Comparison of ENCODE assay signal across 2 cellular contexts in the genomic region with DNA sequence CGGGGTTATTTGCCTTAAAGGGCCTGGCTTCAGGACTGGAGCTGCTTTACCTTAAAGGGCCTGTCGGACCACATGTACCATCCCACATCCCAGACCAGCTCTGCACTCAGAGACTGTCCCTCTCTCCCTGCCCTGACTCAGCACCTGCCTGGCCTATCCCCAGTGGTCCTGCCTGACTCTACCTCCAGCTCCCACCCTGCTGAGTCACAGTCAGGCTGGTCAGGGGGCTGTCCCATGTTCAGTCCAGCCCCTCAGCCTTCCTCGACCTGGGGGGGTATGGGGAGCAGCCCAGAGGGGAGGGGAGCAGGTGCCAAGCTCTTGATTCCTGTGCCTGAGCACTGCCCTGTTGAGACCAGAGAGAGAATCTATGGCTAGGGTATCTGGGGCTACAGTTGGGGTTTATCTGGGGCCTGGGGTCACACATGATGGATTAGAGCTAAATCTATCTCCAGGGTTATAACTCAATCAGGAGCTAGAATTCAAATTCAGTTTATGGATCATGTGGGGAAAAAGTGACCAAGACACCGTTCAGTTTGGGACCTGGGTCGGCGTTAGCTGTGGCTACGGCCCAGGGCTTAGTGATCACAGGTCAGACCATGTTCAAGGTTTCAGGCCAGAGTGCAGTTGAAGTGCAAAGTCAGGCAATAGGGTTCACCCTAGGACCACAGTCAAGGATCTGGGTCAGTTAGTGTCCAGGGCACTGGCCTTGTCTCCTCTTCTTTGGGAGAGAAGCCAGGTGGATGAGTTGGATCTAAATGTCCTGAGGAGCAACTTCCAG.
TF ChIP-seq lines count a peak whose summit lies in the region.

No MANE protein-coding gene starts in this region.

TF ChIP-seq in SK-N-SH, 30 proteins besides CTCF, POLR2A, EP300 and RAD21 (continued from another document):
- TF ChIP-seq, protein P1, sequence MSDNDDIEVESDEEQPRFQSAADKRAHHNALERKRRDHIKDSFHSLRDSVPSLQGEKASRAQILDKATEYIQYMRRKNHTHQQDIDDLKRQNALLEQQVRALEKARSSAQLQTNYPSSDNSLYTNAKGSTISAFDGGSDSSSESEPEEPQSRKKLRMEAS (IDR thresholded peaks at IDR 0.05; ENCODE audit: low read depth), result no peak
- TF ChIP-seq YY1 (IDR thresholded peaks at IDR 0.05; ENCODE audit: low read depth), result no peak
- TF ChIP-seq, protein P2, sequence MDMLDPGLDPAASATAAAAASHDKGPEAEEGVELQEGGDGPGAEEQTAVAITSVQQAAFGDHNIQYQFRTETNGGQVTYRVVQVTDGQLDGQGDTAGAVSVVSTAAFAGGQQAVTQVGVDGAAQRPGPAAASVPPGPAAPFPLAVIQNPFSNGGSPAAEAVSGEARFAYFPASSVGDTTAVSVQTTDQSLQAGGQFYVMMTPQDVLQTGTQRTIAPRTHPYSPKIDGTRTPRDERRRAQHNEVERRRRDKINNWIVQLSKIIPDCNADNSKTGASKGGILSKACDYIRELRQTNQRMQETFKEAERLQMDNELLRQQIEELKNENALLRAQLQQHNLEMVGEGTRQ (IDR thresholded peaks at IDR 0.05; ENCODE audit: borderline replicate concordance, low read depth, low read length), result no peak
- TF ChIP-seq TEAD4 (IDR thresholded peaks at IDR 0.05; ENCODE audit: borderline replicate concordance, insufficient read depth), result no peak
- TF ChIP-seq, protein P3, sequence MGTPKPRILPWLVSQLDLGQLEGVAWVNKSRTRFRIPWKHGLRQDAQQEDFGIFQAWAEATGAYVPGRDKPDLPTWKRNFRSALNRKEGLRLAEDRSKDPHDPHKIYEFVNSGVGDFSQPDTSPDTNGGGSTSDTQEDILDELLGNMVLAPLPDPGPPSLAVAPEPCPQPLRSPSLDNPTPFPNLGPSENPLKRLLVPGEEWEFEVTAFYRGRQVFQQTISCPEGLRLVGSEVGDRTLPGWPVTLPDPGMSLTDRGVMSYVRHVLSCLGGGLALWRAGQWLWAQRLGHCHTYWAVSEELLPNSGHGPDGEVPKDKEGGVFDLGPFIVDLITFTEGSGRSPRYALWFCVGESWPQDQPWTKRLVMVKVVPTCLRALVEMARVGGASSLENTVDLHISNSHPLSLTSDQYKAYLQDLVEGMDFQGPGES (IDR thresholded peaks at IDR 0.05; ENCODE audit: low read depth, low read length), result no peak
- no peak for TF ChIP-seq FOSL2 (IDR thresholded peaks at IDR 0.05; ENCODE audit: borderline replicate concordance, low read depth)
- TF ChIP-seq FOXM1 (IDR thresholded peaks at IDR 0.05; ENCODE audit: low read depth), result no peak
- TF ChIP-seq NRF1 (IDR thresholded peaks at IDR 0.05; ENCODE audit: low read depth, low read length), result no peak
- TF ChIP-seq, protein P4, sequence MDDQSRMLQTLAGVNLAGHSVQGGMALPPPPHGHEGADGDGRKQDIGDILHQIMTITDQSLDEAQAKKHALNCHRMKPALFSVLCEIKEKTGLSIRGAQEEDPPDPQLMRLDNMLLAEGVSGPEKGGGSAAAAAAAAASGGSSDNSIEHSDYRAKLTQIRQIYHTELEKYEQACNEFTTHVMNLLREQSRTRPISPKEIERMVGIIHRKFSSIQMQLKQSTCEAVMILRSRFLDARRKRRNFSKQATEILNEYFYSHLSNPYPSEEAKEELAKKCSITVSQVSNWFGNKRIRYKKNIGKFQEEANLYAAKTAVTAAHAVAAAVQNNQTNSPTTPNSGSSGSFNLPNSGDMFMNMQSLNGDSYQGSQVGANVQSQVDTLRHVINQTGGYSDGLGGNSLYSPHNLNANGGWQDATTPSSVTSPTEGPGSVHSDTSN (IDR thresholded peaks at IDR 0.05), result no peak
- TF ChIP-seq SMC3 (IDR thresholded peaks at IDR 0.05; ENCODE audit: low read depth, low read length), result no peak

TF ChIP-seq in WTC11, 78 proteins besides CTCF, POLR2A, EP300 and RAD21 (continued from another document):
- TF ChIP-seq, protein P5, sequence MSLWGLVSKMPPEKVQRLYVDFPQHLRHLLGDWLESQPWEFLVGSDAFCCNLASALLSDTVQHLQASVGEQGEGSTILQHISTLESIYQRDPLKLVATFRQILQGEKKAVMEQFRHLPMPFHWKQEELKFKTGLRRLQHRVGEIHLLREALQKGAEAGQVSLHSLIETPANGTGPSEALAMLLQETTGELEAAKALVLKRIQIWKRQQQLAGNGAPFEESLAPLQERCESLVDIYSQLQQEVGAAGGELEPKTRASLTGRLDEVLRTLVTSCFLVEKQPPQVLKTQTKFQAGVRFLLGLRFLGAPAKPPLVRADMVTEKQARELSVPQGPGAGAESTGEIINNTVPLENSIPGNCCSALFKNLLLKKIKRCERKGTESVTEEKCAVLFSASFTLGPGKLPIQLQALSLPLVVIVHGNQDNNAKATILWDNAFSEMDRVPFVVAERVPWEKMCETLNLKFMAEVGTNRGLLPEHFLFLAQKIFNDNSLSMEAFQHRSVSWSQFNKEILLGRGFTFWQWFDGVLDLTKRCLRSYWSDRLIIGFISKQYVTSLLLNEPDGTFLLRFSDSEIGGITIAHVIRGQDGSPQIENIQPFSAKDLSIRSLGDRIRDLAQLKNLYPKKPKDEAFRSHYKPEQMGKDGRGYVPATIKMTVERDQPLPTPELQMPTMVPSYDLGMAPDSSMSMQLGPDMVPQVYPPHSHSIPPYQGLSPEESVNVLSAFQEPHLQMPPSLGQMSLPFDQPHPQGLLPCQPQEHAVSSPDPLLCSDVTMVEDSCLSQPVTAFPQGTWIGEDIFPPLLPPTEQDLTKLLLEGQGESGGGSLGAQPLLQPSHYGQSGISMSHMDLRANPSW (CRISPR knock-in tag; conservative IDR thresholded peaks at IDR 0.05; ENCODE audit: low read depth), result no peak
- TF ChIP-seq NFE2L1 (CRISPR knock-in tag; IDR thresholded peaks at IDR 0.05), result 0 out of 2 replicates have a peak, but pooled peaks have one; percentile 2
- TF ChIP-seq RELA (CRISPR knock-in tag; IDR thresholded peaks at IDR 0.05; ENCODE audit: borderline replicate concordance), result no peak
- TF ChIP-seq PRRX2 (CRISPR knock-in tag; IDR thresholded peaks at IDR 0.05), result no peak
- TF ChIP-seq, protein P6, sequence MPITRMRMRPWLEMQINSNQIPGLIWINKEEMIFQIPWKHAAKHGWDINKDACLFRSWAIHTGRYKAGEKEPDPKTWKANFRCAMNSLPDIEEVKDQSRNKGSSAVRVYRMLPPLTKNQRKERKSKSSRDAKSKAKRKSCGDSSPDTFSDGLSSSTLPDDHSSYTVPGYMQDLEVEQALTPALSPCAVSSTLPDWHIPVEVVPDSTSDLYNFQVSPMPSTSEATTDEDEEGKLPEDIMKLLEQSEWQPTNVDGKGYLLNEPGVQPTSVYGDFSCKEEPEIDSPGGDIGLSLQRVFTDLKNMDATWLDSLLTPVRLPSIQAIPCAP (CRISPR knock-in tag; IDR thresholded peaks at IDR 0.05), result no peak
